In the genomic region with DNA sequence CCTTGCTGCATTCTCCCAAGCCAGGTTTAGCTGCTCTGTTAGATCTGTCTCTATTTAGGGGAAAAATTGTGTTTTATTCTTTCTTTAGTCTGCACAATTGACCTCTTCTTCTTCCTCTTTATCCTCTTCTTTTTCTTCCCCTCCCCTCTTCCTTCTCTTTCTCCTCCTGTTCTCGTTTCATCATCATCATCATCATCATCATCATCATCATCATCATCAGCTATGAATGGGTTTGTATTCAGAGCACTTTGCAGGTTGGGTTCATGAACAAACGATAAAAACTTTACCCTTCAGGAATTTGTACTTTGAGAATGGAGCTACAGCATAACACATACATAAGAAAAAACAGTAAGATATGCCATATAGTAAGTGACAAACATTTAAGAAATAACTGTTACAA, we compare ENCODE assay signal across 39 cellular contexts. TPM values are rescaled to one million over a fixed set of nuclear protein-coding genes. Genes with fewer than 3 reads are reported as not detected.
DNase-seq lines count a peak whose midpoint lies in the region; ATAC-seq, FAIRE-seq and TF ChIP-seq lines count a peak whose summit lies in the region.
"Had no signal": no experiment of that assay in that cellular context is flagged by ENCODE, and none has a peak within 500 bp of the region (broad histone marks: within the 10 kb centered on the region; RNA-seq: fewer than 3 reads in every experiment).

No MANE protein-coding gene starts in this region.

- POLR2A ChIA-PET in HepG2 (lab: Yijun Ruan, JAX): no interaction called here
- POLR2A ChIA-PET in HEK293 (lab: Yijun Ruan, JAX): no interaction called here
- POLR2A ChIA-PET in A673 (lab: Charles Lee; ENCODE audit: low non-redundant PET): no interaction called here

- no peak for TF ChIP-seq CTCF in HepG2 (CRISPR knock-in tag; IDR thresholded peaks at IDR 0.05)
- TF ChIP-seq CTCF in right lobe of liver (IDR thresholded peaks at IDR 0.05): no peak
- no peak for TF ChIP-seq CTCF in HEK293 (tag by site-specific recombination; IDR thresholded peaks at IDR 0.05)
- TF ChIP-seq CTCF in brain (conservative IDR thresholded peaks at IDR 0.05): no peak
- TF ChIP-seq CTCF in progenitor cell of endocrine pancreas (IDR thresholded peaks at IDR 0.05; ENCODE audit: unreplicated experiment): no peak
- TF ChIP-seq CTCF in A673 (conservative IDR thresholded peaks at IDR 0.05; ENCODE audit: low read depth, low read length): no peak

- H3K36me3 Mint-ChIP-seq in brain: peaks cover 46% of the 10 kb centered on the region
- H3K36me3 Mint-ChIP-seq in progenitor cell of endocrine pancreas (ENCODE audit: insufficient read depth): no peaks in the 10 kb centered on the region
- H3K36me3 Mint-ChIP-seq in activated T-helper 17 cell treated with anti-CD3 and anti-CD28 coated beads, Interleukin-2, amount 50 U/mL, for 72 hours (ENCODE audit: low read depth): no peaks in the 10 kb centered on the region
- H3K36me3 Mint-ChIP-seq: CD14-positive monocyte; CD4-positive, alpha-beta memory T cell; CD4-positive, CD25-positive, alpha-beta regulatory T cell; CD8-positive, alpha-beta memory T cell; CD8-positive, alpha-beta T cell had no signal

- H3K4me3 Mint-ChIP-seq in brain (peak overlapping the region in 4 of 5 experiments; percentile 37 to 80 (median 68)), progenitor cell of endocrine pancreas (ENCODE audit: low read depth) (no peak overlapping the region)
- H3K4me3 Mint-ChIP-seq in activated T-helper 17 cell treated with anti-CD3 and anti-CD28 coated beads, Interleukin-2, amount 50 U/mL, for 72 hours: no peak overlapping the region
- H3K4me3 Mint-ChIP-seq: B cell; CD14-positive monocyte; CD4-positive, alpha-beta memory T cell; CD4-positive, alpha-beta T cell; CD4-positive, CD25-positive, alpha-beta regulatory T cell; CD8-positive, alpha-beta memory T cell; CD8-positive, alpha-beta T cell had no signal

- H3K27me3 Mint-ChIP-seq in brain (no peaks in the 10 kb centered on the region), progenitor cell of endocrine pancreas (no peaks in the 10 kb centered on the region)
- no peaks in the 10 kb centered on the region for H3K27me3 Mint-ChIP-seq in activated T-helper 17 cell treated with anti-CD3 and anti-CD28 coated beads, Interleukin-2, amount 50 U/mL, for 72 hours
- H3K27me3 Mint-ChIP-seq: B cell; CD4-positive, alpha-beta memory T cell; CD4-positive, alpha-beta T cell; CD4-positive, CD25-positive, alpha-beta regulatory T cell; CD8-positive, alpha-beta memory T cell had no signal

- 0% methylated on average over 2 of the region's 2 CpGs for WGBS in HepG2 (ENCODE audit: low lambda C conversion rate)
- WGBS in right lobe of liver (ENCODE audit: insufficient coverage, low coverage, low lambda C conversion rate, missing lambda C conversion rate): 39% methylated on average over 2 of the region's 2 CpGs

- H3K9ac ChIP-seq in HepG2 (ENCODE audit: insufficient read depth, low read depth, low read length): no peak overlapping the region
- H3K9ac ChIP-seq: BLaER1; BLaER1 treated with 17β-estradiol and CSF1 and Interleukin-3, amounts not matched to agents 10 nM and 100 nM had no signal

- TF ChIP-seq RAD21 in HepG2 (CRISPR knock-in tag; IDR thresholded peaks at IDR 0.05): no peak

- no peak overlapping the region for H2AFZ ChIP-seq in HepG2 (ENCODE audit: low read length)

- no peak for FAIRE-seq in HepG2 (lab: Jason Lieb, UNC)
- FAIRE-seq: A204.1, A549, D721Med had no signal

- intact Hi-C loops in HepG2 (cut with micrococcal nuclease; ENCODE audit: unreplicated experiment) (no loop called here), right lobe of liver (cut with DNase I) (no loop called here), A673 (cut with micrococcal nuclease; ENCODE audit: unreplicated experiment) (no loop called here)

- H3K27ac Mint-ChIP-seq in brain: peak overlapping the region in 3 of 5 experiments; percentile 31 to 84 (median 59)
- H3K27ac Mint-ChIP-seq in progenitor cell of endocrine pancreas: peak overlapping the region; percentile 74
- H3K27ac Mint-ChIP-seq in activated T-helper 17 cell treated with anti-CD3 and anti-CD28 coated beads, Interleukin-2, amount 50 U/mL, for 72 hours: no peak overlapping the region
- H3K27ac Mint-ChIP-seq: B cell; CD14-positive monocyte; CD4-positive, alpha-beta memory T cell; CD4-positive, alpha-beta T cell; CD4-positive, CD25-positive, alpha-beta regulatory T cell; CD8-positive, alpha-beta memory T cell; CD8-positive, alpha-beta T cell had no signal

- ATAC-seq in HepG2 (no peak), right lobe of liver (no peak)
- ATAC-seq in activated T-helper 17 cell treated with anti-CD3 and anti-CD28 coated beads, Interleukin-2, amount 50 U/mL, for 72 hours (replicated peaks): no peak
- ATAC-seq: A549; CD8-positive, alpha-beta T cell had no signal

- no peak overlapping the region for H3K4me3 ChIP-seq in HepG2 (replicated peaks in 1 of 3; ENCODE audit: insufficient read depth in 1 of 3, low read depth in 2 of 3, low read length in 3 of 3)
- no peak overlapping the region for H3K4me3 ChIP-seq in right lobe of liver
- H3K4me3 ChIP-seq in HEK293 (ENCODE audit: low read depth, low read length): no peak overlapping the region
- H3K4me3 ChIP-seq in A673 (ENCODE audit: low read depth, low read length, poor library complexity, severe bottlenecking): no peak overlapping the region
- H3K4me3 ChIP-seq: A549; BLaER1; BLaER1 treated with 17β-estradiol and CSF1 and Interleukin-3, amounts not matched to agents 10 nM and 100 nM had no signal

- H3K4me1 Mint-ChIP-seq in brain (peaks cover 65% of the 10 kb centered on the region), progenitor cell of endocrine pancreas (ENCODE audit: low read depth) (no peaks in the 10 kb centered on the region)
- H3K4me1 Mint-ChIP-seq in activated T-helper 17 cell treated with anti-CD3 and anti-CD28 coated beads, Interleukin-2, amount 50 U/mL, for 72 hours: no peaks in the 10 kb centered on the region
- H3K4me1 Mint-ChIP-seq: B cell; CD14-positive monocyte; CD4-positive, alpha-beta memory T cell; CD4-positive, CD25-positive, alpha-beta regulatory T cell; CD8-positive, alpha-beta memory T cell had no signal

- DNase-seq in HepG2 (ENCODE audit: low spot score) (no peak), right lobe of liver (no peak), progenitor cell of endocrine pancreas (ENCODE audit: low spot score, unreplicated experiment) (no peak), A673 (ENCODE audit: low spot score) (no peak), SKM-1 treated with dmso at 0.1 percent for 144 hours (lab: John Stamatoyannopoulos, UW; ENCODE audit: unreplicated experiment) (no peak)
- DNase-seq: 8988T; ACHN; AML-193; BE2C; C1 segment of cervical spinal cord; Caco-2; Calu3; CD4-positive, alpha-beta memory T cell; CD4-positive, alpha-beta T cell; CD4-positive, CD25-positive, alpha-beta regulatory T cell; CD8-positive, alpha-beta memory T cell; CD8-positive, alpha-beta T cell; COR-L47; DMS 273 treated with DMSO at 0.1 percent for 48 hours; DMS153; DMS53; DMS79; DMS79 treated with DMSO at 0.1 percent for 48 hours; DND-41; EL had no signal

- CTCF ChIA-PET in HepG2 (lab: Yijun Ruan, JAX; ENCODE audit: low intra/inter-chr PET ratio, low total read pairs): no interaction called here
- CTCF ChIA-PET in HEK293 (lab: Yijun Ruan, JAX): no interaction called here
- CTCF ChIA-PET in A673 (lab: Charles Lee): no interaction called here

- H3K4me2 ChIP-seq in HepG2 (ENCODE audit: low read depth, low read length): no peak overlapping the region
- H3K4me2 ChIP-seq: A549; BLaER1; BLaER1 treated with 17β-estradiol and CSF1 and Interleukin-3, amounts not matched to agents 10 nM and 100 nM had no signal

- no peaks in the 10 kb centered on the region for H3K27me3 ChIP-seq in HepG2 (ENCODE audit: control insufficient read depth in 1 of 2, insufficient read depth in 2 of 2, low read length in 2 of 2)
- H3K27me3 ChIP-seq in right lobe of liver: no peaks in the 10 kb centered on the region
- no peaks in the 10 kb centered on the region for H3K27me3 ChIP-seq in A673 (replicated peaks; ENCODE audit: insufficient read depth, low read depth, low read length, poor library complexity)
- H3K27me3 ChIP-seq: BE2C; BLaER1; BLaER1 treated with 17β-estradiol and CSF1 and Interleukin-3, amounts not matched to agents 10 nM and 100 nM had no signal

- BruUV-seq in HepG2 (replicated peaks; lab: Mats Ljungman, UMichigan) (no TSS peak), A673 (replicated peaks; lab: Mats Ljungman, UMichigan) (no TSS peak)

- no peaks in the 10 kb centered on the region for H3K9me3 ChIP-seq in HepG2 (ENCODE audit: low read length)
- H3K9me3 ChIP-seq in right lobe of liver: no peaks in the 10 kb centered on the region
- H3K9me3 ChIP-seq in HEK293 (ENCODE audit: control insufficient read depth, insufficient read depth, low read depth, low read length): no peaks in the 10 kb centered on the region
- H3K9me3 ChIP-seq in A673 (ENCODE audit: low read depth, low read length, poor library complexity, severe bottlenecking): no peaks in the 10 kb centered on the region
- H3K9me3 ChIP-seq: A549; BE2C; BLaER1; BLaER1 treated with 17β-estradiol and CSF1 and Interleukin-3, amounts not matched to agents 10 nM and 100 nM; Caco-2 had no signal

- TF ChIP-seq POLR2A in HepG2 (IDR thresholded peaks at IDR 0.05; ENCODE audit: insufficient read depth in 1 of 2, low read depth in 2 of 2, low read length in 2 of 2) (no peak), right lobe of liver (IDR thresholded peaks at IDR 0.05) (no peak)

- H3K36me3 ChIP-seq in HepG2 (replicated peaks in 1 of 2; ENCODE audit: control insufficient read depth in 1 of 2, insufficient read depth in 2 of 2, low read length in 2 of 2) (no peaks in the 10 kb centered on the region), right lobe of liver (no peaks in the 10 kb centered on the region), HEK293 (ENCODE audit: control insufficient read depth in 2 of 2, insufficient read depth in 1 of 2, low read length in 2 of 2) (no peaks in the 10 kb centered on the region), A673 (ENCODE audit: insufficient read depth, low read length, poor library complexity, severe bottlenecking) (no peaks in the 10 kb centered on the region)
- H3K36me3 ChIP-seq: BE2C; BLaER1; BLaER1 treated with 17β-estradiol and CSF1 and Interleukin-3, amounts not matched to agents 10 nM and 100 nM had no signal

- H3K27ac ChIP-seq in HepG2 (ENCODE audit: extremely low read length, insufficient read depth, low read length): no peak overlapping the region
- no peak overlapping the region for H3K27ac ChIP-seq in right lobe of liver
- no peak overlapping the region for H3K27ac ChIP-seq in HEK293 (ENCODE audit: extremely low read depth, low read depth, low read length)
- no peak overlapping the region for H3K27ac ChIP-seq in A673 (ENCODE audit: low read depth, low read length, poor library complexity, severe bottlenecking)
- H3K27ac ChIP-seq: 22Rv1; A549; BLaER1; BLaER1 treated with 17β-estradiol and CSF1 and Interleukin-3, amounts not matched to agents 10 nM and 100 nM; C4-2B had no signal

- H3K4me1 ChIP-seq in HepG2 (ENCODE audit: insufficient read depth, low read length) (no peaks in the 10 kb centered on the region), right lobe of liver (no peaks in the 10 kb centered on the region), HEK293 (ENCODE audit: control insufficient read depth, insufficient read depth, low read length) (no peaks in the 10 kb centered on the region), A673 (ENCODE audit: insufficient read depth, low read length, poor library complexity, severe bottlenecking) (no peaks in the 10 kb centered on the region)
- H3K4me1 ChIP-seq: A549; BE2C; BLaER1; BLaER1 treated with 17β-estradiol and CSF1 and Interleukin-3, amounts not matched to agents 10 nM and 100 nM; Caco-2 had no signal

- in situ Hi-C loops in HepG2 (cut with HindIII; ENCODE audit: extremely low pct_ligation_motif_present, low pct_unique_long_range_greater_than_20kb): no loop called here

- TF ChIP-seq EP300 in HepG2 (IDR thresholded peaks at IDR 0.05; ENCODE audit: low read depth in 2 of 2, low read length in 2 of 2): no peak
- TF ChIP-seq EP300 in HepG2 (CRISPR knock-in tag; IDR thresholded peaks at IDR 0.05; ENCODE audit: borderline replicate concordance): no peak

- no peaks in the 10 kb centered on the region for H3K79me2 ChIP-seq in HepG2 (ENCODE audit: insufficient read depth, low read length)

- peaks cover 0 to 5% (median 3%) of the 10 kb centered on the region in 5 experiments for H3K9me3 Mint-ChIP-seq in brain
- no peaks in the 10 kb centered on the region for H3K9me3 Mint-ChIP-seq in progenitor cell of endocrine pancreas (ENCODE audit: low read depth)
- H3K9me3 Mint-ChIP-seq in activated T-helper 17 cell treated with anti-CD3 and anti-CD28 coated beads, Interleukin-2, amount 50 U/mL, for 72 hours: peaks cover 4% of the 10 kb centered on the region
- H3K9me3 Mint-ChIP-seq: CD4-positive, alpha-beta T cell had no signal

- H4K20me1 ChIP-seq in HepG2 (ENCODE audit: insufficient read depth, low read length): no peaks in the 10 kb centered on the region
- H4K20me1 ChIP-seq: BLaER1; BLaER1 treated with 17β-estradiol and CSF1 and Interleukin-3, amounts not matched to agents 10 nM and 100 nM had no signal

RNA-seq across cellular contexts. Expression of gene GPM6A, which starts 9.1 kb away (rescaled TPM):
- total RNA-seq in HepG2 (2016; rRNA removed; fragmentation: Illumina TruSeq; extraction: Trizol) (not detected in 2 replicates), right lobe of liver (10 to 100 TPM in 1 of 6 experiments, 1 to 10 TPM in 5; 4.4 to 10.1 (median 6.9) TPM), progenitor cell of endocrine pancreas (9.2 and 10.6 TPM in 2 replicates), A673 (2021) (0.11 TPM in 1 of 2 replicates, not detected in the other)
- not detected in 2 replicates for total RNA-seq in HepG2 (2016; cell fraction: cytosol; rRNA removed; fragmentation: Illumina TruSeq; extraction: Trizol; ENCODE audit: low read depth)
- total RNA-seq in HepG2 (2016; cell fraction: insoluble cytoplasmic fraction; rRNA removed; fragmentation: Illumina TruSeq; extraction: Trizol): not detected in 2 replicates
- total RNA-seq in HepG2 (2016; cell fraction: membrane; rRNA removed; fragmentation: Illumina TruSeq; extraction: Trizol): not detected in 2 replicates
- not detected in 2 replicates for total RNA-seq in HepG2 (2016; cell fraction: nucleus; rRNA removed; fragmentation: Illumina TruSeq; extraction: Trizol)
- polyA plus RNA-seq in HepG2 (2011; rRNA removed) (not detected in 2 replicates), brain (ENCODE audit: insufficient read depth, low read depth, low replicate concordance) (145 TPM)
- polyA plus RNA-seq in HepG2 (2011; cell fraction: cytosol; rRNA removed): not detected in 2 replicates
- polyA plus RNA-seq in HepG2 (2011; cell fraction: nucleus; rRNA removed): not detected in 2 replicates
- not detected in 2 replicates for polyA plus RNA-seq in HepG2 (2012)
- polyA plus RNA-seq in HepG2 (2016; cell fraction: cytosol; fragmentation: Illumina TruSeq; extraction: Trizol; ENCODE audit: low read depth): not detected in 2 replicates
- not detected in 2 replicates for polyA plus RNA-seq in HepG2 (2016; cell fraction: insoluble cytoplasmic fraction; fragmentation: Illumina TruSeq; extraction: Trizol; ENCODE audit: low read depth)
- polyA plus RNA-seq in HepG2 (2016; cell fraction: membrane; fragmentation: Illumina TruSeq; extraction: Trizol; ENCODE audit: low read depth): not detected in 2 replicates
- polyA plus RNA-seq in HepG2 (2016; cell fraction: nucleus; fragmentation: Illumina TruSeq; extraction: Trizol; ENCODE audit: insufficient read depth, low read depth): not detected in 2 replicates
- polyA minus RNA-seq in HepG2 (2011; rRNA and poly(A)+ RNA removed; ENCODE audit: low replicate concordance): not detected in 2 replicates
- polyA minus RNA-seq in HepG2 (2011; cell fraction: cytosol; rRNA and poly(A)+ RNA removed): not detected in 2 replicates
- polyA minus RNA-seq in HepG2 (2011; cell fraction: nucleus; rRNA and poly(A)+ RNA removed): not detected in 2 replicates
- not detected for total RNA-seq in activated T-helper 17 cell treated with anti-CD3 and anti-CD28 coated beads, Interleukin-2, amount 50 U/mL, for 72 hours
- total RNA-seq: Caco-2; CD4-positive, alpha-beta memory T cell; CD4-positive, alpha-beta T cell; CD4-positive, CD25-positive, alpha-beta regulatory T cell; CD8-positive, alpha-beta memory T cell had no signal
- polyA plus RNA-seq: AG04450; BJ; CD4-positive, CD25-positive, alpha-beta regulatory T cell; CD8-positive, alpha-beta memory T cell had no signal

Comparison
In these comparisons a context has a peak if more than half of its experiments do, and no peak if none do; other contexts are left out.
1. H3K4me3 Mint-ChIP-seq: peak in brain (4 of 5); none in progenitor cell of endocrine pancreas (single experiment) and activated T-helper 17 cell treated with anti-CD3 and anti-CD28 coated beads, Interleukin-2, amount 50 U/mL, for 72 hours (single experiment).
2. Of the 63 proteins assayed by ChIP-seq in both HepG2 and HEK293: peak only in HepG2: none; only in HEK293: ZNF513; in both: none; in neither: 62.